ENCODE assay signal across 9 cellular contexts in genomic region chr3:131083190-131083863, GRCh38. TPM values are rescaled to one million over a fixed set of nuclear protein-coding genes. Genes with fewer than 3 reads are reported as not detected.
DNase-seq lines count a peak whose midpoint lies in the region; ATAC-seq and TF ChIP-seq lines count a peak whose summit lies in the region.
"Had no signal": no experiment of that assay in that cellular context is flagged by ENCODE, and none has a peak within 500 bp of the region (broad histone marks: within the 10 kb centered on the region; RNA-seq: fewer than 3 reads in every experiment).

No MANE protein-coding gene starts in this region.

- no peak overlapping the region for H3K27ac Mint-ChIP-seq in chondrocyte (ENCODE audit: unreplicated experiment)
- H3K27ac Mint-ChIP-seq: activated B cell treated with CpG ODN at 0.5 μM for 24 hours had no signal

- H4K20me1 ChIP-seq in PC-3 (ENCODE audit: low read length), result no peaks in the 10 kb centered on the region

- no peaks in the 10 kb centered on the region for H3K36me3 Mint-ChIP-seq in chondrocyte (ENCODE audit: low read depth)

- ATAC-seq in GM18502 (IDR thresholded peaks at IDR 0.05; ENCODE audit: poor library complexity, unreplicated experiment) (no peak), HG02759 (IDR thresholded peaks at IDR 0.05; ENCODE audit: unreplicated experiment) (no peak), PC-3 (no peak)

- peaks cover 15% of the 10 kb centered on the region for H3K4me1 Mint-ChIP-seq in chondrocyte (ENCODE audit: low read depth)

- H3K4me2 ChIP-seq in PC-3 (ENCODE audit: low read length), result no peak overlapping the region

- H3K4me3 ChIP-seq in PC-3 (ENCODE audit: low read length), result no peak overlapping the region

- no peaks in the 10 kb centered on the region for H3K9me3 ChIP-seq in PC-3 (ENCODE audit: low read length)

- H3K27me3 ChIP-seq in PC-3 (ENCODE audit: low read length), result no peaks in the 10 kb centered on the region

- no peaks in the 10 kb centered on the region for H3K4me1 ChIP-seq in PC-3 (ENCODE audit: insufficient read depth, low read length)

- no peaks in the 10 kb centered on the region for H3K9me2 ChIP-seq in PC-3 (replicated peaks; ENCODE audit: low read length)

- intact Hi-C loops in PC-3 (cut with micrococcal nuclease), result no loop called here

- TF ChIP-seq CTCF in chondrocyte (IDR thresholded peaks at IDR 0.05) (no peak), PC-3 (conservative IDR thresholded peaks at IDR 0.05; ENCODE audit: low read depth, low read length) (no peak)

- CTCF ChIA-PET in PC-3 (lab: Charles Lee), result no interaction called here

- no peaks in the 10 kb centered on the region for H3K9me3 Mint-ChIP-seq in chondrocyte (ENCODE audit: low read depth)
- H3K9me3 Mint-ChIP-seq: activated B cell treated with CpG ODN at 0.5 μM for 24 hours had no signal

- no peak overlapping the region for H2AFZ ChIP-seq in PC-3 (ENCODE audit: low read length)

- BruUV-seq in PC-3 (replicated peaks; lab: Mats Ljungman, UMichigan), result no TSS peak

- H3F3A ChIP-seq in PC-3 (ENCODE audit: low read length, unreplicated experiment), result no peaks in the 10 kb centered on the region

- H3K27ac ChIP-seq in PC-3 (ENCODE audit: low read length), result no peak overlapping the region

- POLR2A ChIA-PET in PC-3 (lab: Charles Lee; ENCODE audit: unreplicated experiment), result no interaction called here

- H3K27me3 Mint-ChIP-seq in chondrocyte (ENCODE audit: low read depth), result no peaks in the 10 kb centered on the region
- H3K27me3 Mint-ChIP-seq: activated B cell treated with CpG ODN at 0.5 μM for 24 hours had no signal

- peak; percentile 33 for DNase-seq in EH (ENCODE audit: low read depth)
- DNase-seq in NCI-H2107 (lab: John Stamatoyannopoulos, UW), result peak; percentile 37
- peak; percentile 96 for DNase-seq in chondrocyte (ENCODE audit: low spot score)
- peak; percentile 17 to 98 (median 88) for DNase-seq in nucleus accumbens (lab: John Stamatoyannopoulos, UW)
- no peak for DNase-seq in stimulated activated CD4-positive, alpha-beta T cell treated with anti-CD3 and anti-CD28 coated beads, Interleukin-15, amount 100 ng/mL, for 24 hours
- no peak for DNase-seq in PC-3
- DNase-seq: activated B cell treated with CpG ODN at 0.5 μM for 24 hours had no signal

- H3K4me3 Mint-ChIP-seq in chondrocyte (ENCODE audit: unreplicated experiment), result no peak overlapping the region
- H3K4me3 Mint-ChIP-seq: activated B cell treated with CpG ODN at 0.5 μM for 24 hours had no signal

- no peak overlapping the region for H3K9ac ChIP-seq in PC-3 (ENCODE audit: low read length)

- H3K79me2 ChIP-seq in PC-3 (ENCODE audit: low read length), result no peaks in the 10 kb centered on the region

- H3K36me3 ChIP-seq in PC-3 (ENCODE audit: low read depth, low read length), result no peaks in the 10 kb centered on the region

RNA-seq across cellular contexts. Expression of gene NEK11, which starts 56.6 kb away (rescaled TPM):
- total RNA-seq in chondrocyte (4.4 to 7.5 TPM (median 5.9 TPM) in 3 replicates), PC-3 (2014; rRNA removed) (3.1 and 5.8 TPM in 2 replicates)

RNA-seq across cellular contexts. Expression of gene ASTE1, which starts 56.7 kb away (rescaled TPM):
- total RNA-seq in chondrocyte (5.4 to 6.6 TPM (median 6.5 TPM) in 3 replicates), PC-3 (2014; rRNA removed) (2.8 and 2.9 TPM in 2 replicates)

Comparison
In these comparisons a context has a peak if more than half of its experiments do, and no peak if none do; other contexts are left out.
1. DNase-seq: peak in EH (single experiment), NCI-H2107 (single experiment), chondrocyte (single experiment) and nucleus accumbens (56 of 56); none in stimulated activated CD4-positive, alpha-beta T cell treated with anti-CD3 and anti-CD28 coated beads, Interleukin-15, amount 100 ng/mL, for 24 hours (single experiment) and PC-3 (single experiment).